ENCODE assay signal across 25 cellular contexts in genomic region chr2:167966937-167967913, GRCh38.
DNase-seq lines count a peak whose midpoint lies in the region; ATAC-seq and TF ChIP-seq lines count a peak whose summit lies in the region.
"Had no signal": no experiment of that assay in that cellular context is flagged by ENCODE, and none has a peak within 500 bp of the region (broad histone marks: within the 10 kb centered on the region; RNA-seq: fewer than 3 reads in every experiment).

No MANE protein-coding gene starts in this region.

- H3K18ac ChIP-seq in IMR-90 (ENCODE audit: low read depth, low read length), result peak overlapping the region; percentile 76; the same call in 1 of the 2 replicates

- H2BK15ac ChIP-seq in IMR-90 (ENCODE audit: low read depth, low read length), result no peak overlapping the region

- H3K4me2 ChIP-seq in IMR-90 (ENCODE audit: low read depth, low read length), result no peak overlapping the region; the same call in 1 of the 2 replicates
- H3K4me2 ChIP-seq: BLaER1 treated with 17β-estradiol and CSF1 and Interleukin-3, amounts not matched to agents 10 nM and 100 nM had no signal

- ATAC-seq in IMR-90 (ENCODE audit: low read depth), result peak; percentile 62
- ATAC-seq in CD8-positive, alpha-beta T cell, result no peak
- ATAC-seq: activated naive CD8-positive, alpha-beta T cell treated with anti-CD3 and anti-CD28 coated beads, Interleukin-2, amount 50 U/mL, for 24 hours; body of pancreas; heart left ventricle; left lung; stimulated activated naive CD8-positive, alpha-beta T cell treated with anti-CD3 and anti-CD28 coated beads, Interleukin-15, amount 100 ng/mL, for 72 hours had no signal

- no peak for TF ChIP-seq EP300 in sigmoid colon (IDR thresholded peaks at IDR 0.05)
- no peak for TF ChIP-seq EP300 in ovary (IDR thresholded peaks at IDR 0.05)

- TF ChIP-seq POLR2A in IMR-90 (IDR thresholded peaks at IDR 0.05; ENCODE audit: low read depth, low read length) (no peak), sigmoid colon (IDR thresholded peaks at IDR 0.05) (no peak), ovary (IDR thresholded peaks at IDR 0.05) (no peak)

- H3K9me3 Mint-ChIP-seq in brain (peaks cover 11 to 22% (median 19%) of the 10 kb centered on the region in 5 experiments), immature natural killer cell (no peaks in the 10 kb centered on the region)
- H3K9me3 Mint-ChIP-seq in CD8-positive, alpha-beta T cell, result peaks cover 4% of the 10 kb centered on the region
- H3K9me3 Mint-ChIP-seq: stimulated activated naive CD8-positive, alpha-beta T cell treated with anti-CD3 and anti-CD28 coated beads, Interleukin-15, amount 100 ng/mL, for 72 hours had no signal

- H3K4me1 Mint-ChIP-seq in brain (peaks cover 58% of the 10 kb centered on the region), immature natural killer cell (peaks cover 14 to 58% of the 10 kb centered on the region in 2 donors)
- no peaks in the 10 kb centered on the region for H3K4me1 Mint-ChIP-seq in CD8-positive, alpha-beta T cell (ENCODE audit: low read depth)

- H3K27ac ChIP-seq in IMR-90 (ENCODE audit: insufficient read depth, low read length) (peak overlapping the region; percentile 64; the same call in 1 of the 2 replicates), sigmoid colon (peak overlapping the region; percentile 41 to 72 (median 70)), ovary (no peak overlapping the region)
- no peak overlapping the region for H3K27ac ChIP-seq in CD8-positive, alpha-beta T cell (ENCODE audit: low read depth, low read length)
- H3K27ac ChIP-seq: BLaER1 treated with 17β-estradiol and CSF1 and Interleukin-3, amounts not matched to agents 10 nM and 100 nM; body of pancreas; esophagus squamous epithelium; heart left ventricle; left lung; SJCRH30 had no signal

- peaks cover 4% of the 10 kb centered on the region for H3K36me3 ChIP-seq in IMR-90 (ENCODE audit: control insufficient read depth, insufficient read depth, low read length)
- H3K36me3 ChIP-seq in sigmoid colon, result no peaks in the 10 kb centered on the region
- peaks cover 9% of the 10 kb centered on the region for H3K36me3 ChIP-seq in CD8-positive, alpha-beta T cell (ENCODE audit: insufficient read depth, low read length)
- H3K36me3 ChIP-seq in ovary, result no peaks in the 10 kb centered on the region
- H3K36me3 ChIP-seq: left lung, SJCRH30 had no signal

- H3K4me3 Mint-ChIP-seq in brain (no peak overlapping the region), immature natural killer cell (no peak overlapping the region)
- no peak overlapping the region for H3K4me3 Mint-ChIP-seq in CD8-positive, alpha-beta T cell
- H3K4me3 Mint-ChIP-seq: activated naive CD8-positive, alpha-beta T cell treated with anti-CD3 and anti-CD28 coated beads, Interleukin-2, amount 50 U/mL, for 24 hours; mesothelial cell of epicardium; stimulated activated naive CD8-positive, alpha-beta T cell treated with anti-CD3 and anti-CD28 coated beads, Interleukin-15, amount 100 ng/mL, for 72 hours; T-helper 1 cell treated with Interleukin-12 subunit alpha and Interleukin-12 subunit beta and Interleukin-4 antibody, amounts not matched to agents 30 μg/mL and 1 μg/mL, for 36 hours had no signal

- H4K91ac ChIP-seq in IMR-90 (ENCODE audit: insufficient read depth, low read depth, low read length), result peak overlapping the region; percentile 60; the same call in 1 of the 2 replicates

- H3K14ac ChIP-seq in IMR-90 (replicated peaks; ENCODE audit: low read depth, low read length), result no peak overlapping the region

- no peak overlapping the region; a peak in 1 of 4 replicates for H4K8ac ChIP-seq in IMR-90 (ENCODE audit: low read depth in 2 of 2, low read length in 2 of 2)

- no TSS peak for BruUV-seq in IMR-90 (replicated peaks; lab: Mats Ljungman, UMichigan)

- H3K27me3 Mint-ChIP-seq in brain (no peaks in the 10 kb centered on the region), immature natural killer cell (ENCODE audit: low read depth in 3 of 3) (peaks cover 0 to 8% (median 3%) of the 10 kb centered on the region in 3 donors)
- H3K27me3 Mint-ChIP-seq in CD8-positive, alpha-beta T cell (ENCODE audit: low read depth), result no peaks in the 10 kb centered on the region
- H3K27me3 Mint-ChIP-seq: activated naive CD8-positive, alpha-beta T cell treated with anti-CD3 and anti-CD28 coated beads, Interleukin-2, amount 50 U/mL, for 24 hours; stimulated activated naive CD8-positive, alpha-beta T cell treated with anti-CD3 and anti-CD28 coated beads, Interleukin-15, amount 100 ng/mL, for 72 hours had no signal

- dilution Hi-C loops in IMR-90 (cut with HindIII; ENCODE audit: low sequenced_read_pairs, unreplicated experiment), result no loop called here

- H3K9me1 ChIP-seq in IMR-90 (ENCODE audit: insufficient read depth, low read length), result peaks cover 4% of the 10 kb centered on the region; the same call in 1 of the 2 replicates

- no peak overlapping the region for H2BK5ac ChIP-seq in IMR-90 (ENCODE audit: low read depth, low read length, poor library complexity, severe bottlenecking)

- H4K20me1 ChIP-seq in IMR-90 (ENCODE audit: insufficient read depth, low read length), result no peaks in the 10 kb centered on the region
- H4K20me1 ChIP-seq: BLaER1 treated with 17β-estradiol and CSF1 and Interleukin-3, amounts not matched to agents 10 nM and 100 nM had no signal

- POLR2A ChIA-PET in IMR-90 (lab: Charles Lee; ENCODE audit: unreplicated experiment), result no interaction called here
- POLR2A ChIA-PET in CD8-positive, alpha-beta T cell (lab: Charles Lee), result no interaction called here

- no peak overlapping the region for H3K23ac ChIP-seq in IMR-90 (ENCODE audit: low read depth, low read length)

- peak overlapping the region; percentile 71 for H4K5ac ChIP-seq in IMR-90 (ENCODE audit: low read depth, low read length)

- no peak overlapping the region for H2AFZ ChIP-seq in IMR-90 (replicated peaks; ENCODE audit: low read length, poor library complexity)

- no peak overlapping the region for H2AK5ac ChIP-seq in IMR-90 (ENCODE audit: low read depth, low read length)

- peak overlapping the region; percentile 29 for H2BK20ac ChIP-seq in IMR-90 (ENCODE audit: low read depth, low read length)

- 73% methylated on average over 3 of the region's 9 CpGs; no CpG with 5 or more reads in 1 of the 2 experiments for WGBS in IMR-90 (ENCODE audit: extremely low coverage in 2 of 2, insufficient read length in 1 of 2), 2 experiments
- 80 to 81% methylated on average over 9 of the region's 9 CpGs for WGBS in sigmoid colon, 2 donors
- 70 to 74% (median 73%) methylated on average over 9 of the region's 9 CpGs for WGBS in ovary, 3 donors

- intact Hi-C loops in IMR-90 (cut with micrococcal nuclease), result loop anchor here (5.0 to 10.0 kb wide), 3 partner anchors 280 to 1432 kb away; partner anchors contain the start of genes B3GALT1 and STK39
- intact Hi-C loops in sigmoid colon (cut with DNase I), result loop anchor here (10.0 kb wide), 1 partner anchor 148 kb away; no protein-coding TSS in a partner anchor
- intact Hi-C loops in CD8-positive, alpha-beta T cell (cut with DNase I, micrococcal nuclease), result no loop called here
- intact Hi-C loops in ovary (cut with DNase I), result no loop called here

- H3K4ac ChIP-seq in IMR-90 (ENCODE audit: low read depth, low read length), result peak overlapping the region; percentile 65

- in situ Hi-C loops in IMR-90 (cut with MboI; ENCODE audit: low sequenced_read_pairs) (no loop called here), ACHN (cut with HindIII; ENCODE audit: low pct_ligation_motif_present, low pct_unique_long_range_greater_than_20kb, low sequenced_read_pairs) (no loop called here)

- no peak overlapping the region for H3K4me3 ChIP-seq in IMR-90 (ENCODE audit: insufficient read depth, low read depth, low read length)
- H3K4me3 ChIP-seq in sigmoid colon, result peak overlapping the region in 1 of 4 donors; percentile 8
- no peak overlapping the region for H3K4me3 ChIP-seq in CD8-positive, alpha-beta T cell (ENCODE audit: low read depth, low read length)
- no peak overlapping the region for H3K4me3 ChIP-seq in ovary
- H3K4me3 ChIP-seq: BLaER1 treated with 17β-estradiol and CSF1 and Interleukin-3, amounts not matched to agents 10 nM and 100 nM; body of pancreas; esophagus squamous epithelium; heart left ventricle; left lung; SJCRH30 had no signal

- H3K56ac ChIP-seq in IMR-90 (ENCODE audit: extremely low read depth, insufficient read depth, low read length), result no peak overlapping the region

- peaks cover 16% of the 10 kb centered on the region for H3K4me1 ChIP-seq in IMR-90 (ENCODE audit: control insufficient read depth, insufficient read depth, low read length)
- peaks cover 0 to 40% (median 25%) of the 10 kb centered on the region in 4 donors for H3K4me1 ChIP-seq in sigmoid colon
- H3K4me1 ChIP-seq in CD8-positive, alpha-beta T cell (ENCODE audit: insufficient read depth, low read length), result no peaks in the 10 kb centered on the region
- H3K4me1 ChIP-seq in ovary (ENCODE audit: insufficient read depth), result no peaks in the 10 kb centered on the region
- H3K4me1 ChIP-seq: body of pancreas, left lung, SJCRH30 had no signal

- no peak overlapping the region for H2AK9ac ChIP-seq in IMR-90 (replicated peaks; ENCODE audit: low read depth, low read length, poor library complexity)

- DNase-seq in IMR-90, result peak; percentile 40
- DNase-seq in immature natural killer cell, result no peak
- no peak for DNase-seq in sigmoid colon
- DNase-seq in NCI-H748 (lab: John Stamatoyannopoulos, UW; ENCODE audit: unreplicated experiment), result no peak
- DNase-seq in ACHN, result no peak
- DNase-seq in CD8-positive, alpha-beta T cell, result no peak
- no peak for DNase-seq in ovary
- DNase-seq: activated CD8-positive, alpha-beta memory T cell treated with anti-CD3 and anti-CD28 coated beads, Interleukin-2, amount 50 U/mL, for 4 hours; activated effector memory CD4-positive, alpha-beta T cell treated with Interleukin-2 at 50 U/mL for 16 hours; activated naive CD8-positive, alpha-beta T cell treated with anti-CD3 and anti-CD28 coated beads, Interleukin-2, amount 50 U/mL, for 24 hours; body of pancreas; esophagus squamous epithelium; GOT3; heart left ventricle; left lung; NCI-H1092 treated with DMSO at 0.1 percent for 48 hours; NCI-H1930; NCI-H446; SJCRH30; stimulated activated CD4-positive, alpha-beta T cell treated with anti-CD3 and anti-CD28 coated beads, Interleukin-2, amount 100 ng/mL, for 48 hours; stimulated activated naive CD8-positive, alpha-beta T cell treated with anti-CD3 and anti-CD28 coated beads, Interleukin-15, amount 100 ng/mL, for 72 hours had no signal

- H3K9ac ChIP-seq in IMR-90 (ENCODE audit: low read depth, low read length), result no peak overlapping the region
- H3K9ac ChIP-seq: BLaER1 treated with 17β-estradiol and CSF1 and Interleukin-3, amounts not matched to agents 10 nM and 100 nM had no signal

- no peak for TF ChIP-seq CTCF in IMR-90 (conservative IDR thresholded peaks at IDR 0.05; ENCODE audit: low read depth, low read length)
- TF ChIP-seq CTCF in brain (conservative IDR thresholded peaks at IDR 0.05), result no peak
- no peak for TF ChIP-seq CTCF in sigmoid colon (IDR thresholded peaks at IDR 0.05)
- TF ChIP-seq CTCF in CD8-positive, alpha-beta T cell (IDR thresholded peaks at IDR 0.05), result no peak
- TF ChIP-seq CTCF in ovary (IDR thresholded peaks at IDR 0.05), result no peak

- no peak for TF ChIP-seq RAD21 in IMR-90 (IDR thresholded peaks at IDR 0.05; ENCODE audit: low read length)

- H3K27me3 ChIP-seq in IMR-90 (ENCODE audit: control insufficient read depth, insufficient read depth, low read length), result no peaks in the 10 kb centered on the region
- no peaks in the 10 kb centered on the region for H3K27me3 ChIP-seq in sigmoid colon
- no peaks in the 10 kb centered on the region for H3K27me3 ChIP-seq in CD8-positive, alpha-beta T cell (ENCODE audit: insufficient read depth, low read length)
- H3K27me3 ChIP-seq in ovary, result no peaks in the 10 kb centered on the region
- H3K27me3 ChIP-seq: BLaER1 treated with 17β-estradiol and CSF1 and Interleukin-3, amounts not matched to agents 10 nM and 100 nM; body of pancreas; esophagus squamous epithelium; heart left ventricle; left lung; SJCRH30 had no signal

- peak overlapping the region in 3 of 5 experiments; percentile 23 to 73 (median 61) for H3K27ac Mint-ChIP-seq in brain
- peak overlapping the region in 4 of 6 donors; percentile 4 to 80 (median 40) for H3K27ac Mint-ChIP-seq in immature natural killer cell
- H3K27ac Mint-ChIP-seq in CD8-positive, alpha-beta T cell, result no peak overlapping the region
- H3K27ac Mint-ChIP-seq: activated naive CD8-positive, alpha-beta T cell treated with anti-CD3 and anti-CD28 coated beads, Interleukin-2, amount 50 U/mL, for 24 hours; stimulated activated naive CD8-positive, alpha-beta T cell treated with anti-CD3 and anti-CD28 coated beads, Interleukin-15, amount 100 ng/mL, for 72 hours; T-helper 1 cell treated with Interleukin-12 subunit alpha and Interleukin-12 subunit beta and Interleukin-4 antibody, amounts not matched to agents 30 μg/mL and 1 μg/mL, for 36 hours had no signal

- H3K36me3 Mint-ChIP-seq in brain (peaks cover 56% of the 10 kb centered on the region), immature natural killer cell (peaks cover 6 to 30% (median 24%) of the 10 kb centered on the region in 3 donors)
- H3K36me3 Mint-ChIP-seq in CD8-positive, alpha-beta T cell, result peaks cover 63% of the 10 kb centered on the region

- H3K79me1 ChIP-seq in IMR-90 (ENCODE audit: low read depth in 1 of 2, low read length in 2 of 2), result peaks cover 5 to 6% of the 10 kb centered on the region in 2 experiments; a peak in 3 of 4 replicates

- peak overlapping the region; percentile 58; the same call in 1 of the 2 replicates for H2BK120ac ChIP-seq in IMR-90 (ENCODE audit: low read depth, low read length)

- CTCF ChIA-PET in IMR-90 (lab: Yijun Ruan, JAX), result interaction anchor here (0.6 to 3.6 kb wide), 3 partner anchors 146 to 185 kb away, joined by 3 to 35 read pairs (median 3); no protein-coding TSS in a partner anchor
- CTCF ChIA-PET in CD8-positive, alpha-beta T cell (lab: Charles Lee), result interaction anchor here (1.0 kb wide), 1 partner anchor 26 kb away, joined by 3 read pairs; no protein-coding TSS in a partner anchor

- H3K9me3 ChIP-seq in IMR-90 (ENCODE audit: control insufficient read depth, insufficient read depth, low read length) (peaks cover 6% of the 10 kb centered on the region), sigmoid colon (peaks cover 0 to 2% (median 0%) of the 10 kb centered on the region in 4 donors), ovary (no peaks in the 10 kb centered on the region)
- peaks cover 4% of the 10 kb centered on the region for H3K9me3 ChIP-seq in CD8-positive, alpha-beta T cell (ENCODE audit: low read length)
- H3K9me3 ChIP-seq: esophagus squamous epithelium had no signal

Comparison
In these comparisons a context has a peak if more than half of its experiments do, and no peak if none do; other contexts are left out.
1. H3K27ac ChIP-seq: peak in IMR-90 (single experiment) and sigmoid colon (4 of 4); none in CD8-positive, alpha-beta T cell (single experiment) and ovary (0 of 2).
2. intact Hi-C loops: an anchor here in IMR-90 (5.0 to 10.0 kb wide) and sigmoid colon (10.0 kb wide); none called in CD8-positive, alpha-beta T cell and ovary.